Comparison of ENCODE assay signal across 8 cellular contexts in genomic region chr21:35256468-35256988, GRCh38.
DNase-seq lines count a peak whose midpoint lies in the region; ATAC-seq, FAIRE-seq and TF ChIP-seq lines count a peak whose summit lies in the region.

No MANE protein-coding gene starts in this region.

- TF ChIP-seq EP300 in stomach (IDR thresholded peaks at IDR 0.05): peak; percentile 29

- H3K9me3 ChIP-seq in DND-41 (ENCODE audit: insufficient read depth, low read length, severe bottlenecking) (no peaks in the 10 kb centered on the region), kidney (ENCODE audit: control insufficient read depth in 1 of 2, low read length in 2 of 2) (no peaks in the 10 kb centered on the region), stomach (no peaks in the 10 kb centered on the region)

- no peak overlapping the region for H3K4me2 ChIP-seq in DND-41 (ENCODE audit: insufficient read depth, low read length)

- peak overlapping the region; percentile 27; the same call in 1 of the 2 replicates for H2AFZ ChIP-seq in DND-41 (ENCODE audit: low read depth, low read length)

- H4K20me1 ChIP-seq in DND-41 (ENCODE audit: insufficient read depth, low read length): no peaks in the 10 kb centered on the region

- H3K9ac ChIP-seq in DND-41 (ENCODE audit: low read depth, low read length) (no peak overlapping the region), kidney (ENCODE audit: low read length in 2 of 2) (no peak overlapping the region)

- DNase-seq in DND-41 (no peak), NCI-H2107 treated with DMSO at 0.1 percent for 48 hours (lab: John Stamatoyannopoulos, UW; ENCODE audit: unreplicated experiment) (peak; percentile 99), brain microvascular endothelial cell (peak; percentile 100), kidney (peak; percentile 89), stomach (peak; percentile 95)
- no peak for DNase-seq in activated naive CD4-positive, alpha-beta T cell treated with anti-CD3 and anti-CD28 coated beads, Interleukin-2, amount 50 U/mL, for 16 hours

- intact Hi-C loops in kidney (cut with DNase I): no loop called here
- intact Hi-C loops in stomach (cut with DNase I; ENCODE audit: low total_unique reads): no loop called here

- H3K4me3 ChIP-seq in DND-41 (ENCODE audit: low read depth in 1 of 2, low read length in 2 of 2): no peak overlapping the region
- H3K4me3 ChIP-seq in brain microvascular endothelial cell (ENCODE audit: low read depth, low read length): no peak overlapping the region
- peak overlapping the region; percentile 22 to 32 for H3K4me3 ChIP-seq in kidney (ENCODE audit: low read length in 2 of 2)
- H3K4me3 ChIP-seq in stomach: peak overlapping the region in 1 of 4 donors; percentile 5

- TF ChIP-seq CTCF in DND-41 (IDR thresholded peaks at IDR 0.05; ENCODE audit: borderline replicate concordance, extremely low read depth, low read length, poor library complexity, severe bottlenecking) (no peak), brain microvascular endothelial cell (IDR thresholded peaks at IDR 0.05; ENCODE audit: low read depth, low read length, missing control alignments) (peak; percentile 2), kidney (IDR thresholded peaks at IDR 0.05; ENCODE audit: borderline replicate concordance, extremely low read depth, insufficient read depth) (no peak), stomach (IDR thresholded peaks at IDR 0.05) (no peak)

- H3K27me3 ChIP-seq in DND-41 (ENCODE audit: insufficient read depth, low read length, poor library complexity) (no peaks in the 10 kb centered on the region), brain microvascular endothelial cell (replicated peaks) (no peaks in the 10 kb centered on the region), stomach (no peaks in the 10 kb centered on the region)

- H3K79me2 ChIP-seq in DND-41 (ENCODE audit: insufficient read depth, low read length): no peaks in the 10 kb centered on the region

- in situ Hi-C loops in brain microvascular endothelial cell (cut with HindIII; ENCODE audit: low pct_ligation_motif_present, low sequenced_read_pairs): no loop called here

- H3K36me3 ChIP-seq in DND-41 (ENCODE audit: insufficient read depth, low read length) (no peaks in the 10 kb centered on the region), brain microvascular endothelial cell (replicated peaks) (no peaks in the 10 kb centered on the region), kidney (ENCODE audit: control insufficient read depth in 1 of 2, insufficient read depth in 2 of 2, low read length in 2 of 2) (no peaks in the 10 kb centered on the region), stomach (no peaks in the 10 kb centered on the region)

- H3K4me1 ChIP-seq in DND-41 (ENCODE audit: insufficient read depth, low read length): peaks cover 2% of the 10 kb centered on the region; the same call in 1 of the 2 replicates
- no peaks in the 10 kb centered on the region for H3K4me1 ChIP-seq in kidney (ENCODE audit: control insufficient read depth in 1 of 2, insufficient read depth in 1 of 2, low read depth in 1 of 2, low read length in 2 of 2)
- H3K4me1 ChIP-seq in stomach: peaks cover 0 to 48% (median 21%) of the 10 kb centered on the region in 4 donors

- WGBS in stomach, 5 donors: 11 to 17% (median 12%) methylated on average over 10 of the region's 10 CpGs

- TF ChIP-seq POLR2A in stomach (IDR thresholded peaks at IDR 0.05): no peak

- no peak for FAIRE-seq in kidney (lab: Jason Lieb, UNC)

- ATAC-seq in DND-41 (ENCODE audit: insufficient read depth, low read depth) (no peak), GM19455 (IDR thresholded peaks at IDR 0.05; ENCODE audit: unreplicated experiment) (no peak), GM19467 (IDR thresholded peaks at IDR 0.05; ENCODE audit: unreplicated experiment) (no peak)

- H3K27ac ChIP-seq in DND-41 (ENCODE audit: low read length): no peak overlapping the region
- peak overlapping the region; percentile 93 for H3K27ac ChIP-seq in brain microvascular endothelial cell
- no peak overlapping the region for H3K27ac ChIP-seq in kidney (ENCODE audit: low read depth in 2 of 2, low read length in 2 of 2)
- H3K27ac ChIP-seq in stomach: peak overlapping the region; percentile 67 to 83 (median 79)

Comparison
In these comparisons a context has a peak if more than half of its experiments do, and no peak if none do; other contexts are left out.
1. DNase-seq: peak in NCI-H2107 treated with DMSO at 0.1 percent for 48 hours (single experiment), brain microvascular endothelial cell (single experiment), kidney (single experiment) and stomach (single experiment); none in DND-41 (single experiment) and activated naive CD4-positive, alpha-beta T cell treated with anti-CD3 and anti-CD28 coated beads, Interleukin-2, amount 50 U/mL, for 16 hours (single experiment).
2. H3K27ac ChIP-seq: peak in brain microvascular endothelial cell (single experiment) and stomach (5 of 5); none in DND-41 (single experiment) and kidney (0 of 2).
3. H3K4me3 ChIP-seq: peak in kidney (2 of 2); none in DND-41 (0 of 2) and brain microvascular endothelial cell (single experiment).